In the genomic region with DNA sequence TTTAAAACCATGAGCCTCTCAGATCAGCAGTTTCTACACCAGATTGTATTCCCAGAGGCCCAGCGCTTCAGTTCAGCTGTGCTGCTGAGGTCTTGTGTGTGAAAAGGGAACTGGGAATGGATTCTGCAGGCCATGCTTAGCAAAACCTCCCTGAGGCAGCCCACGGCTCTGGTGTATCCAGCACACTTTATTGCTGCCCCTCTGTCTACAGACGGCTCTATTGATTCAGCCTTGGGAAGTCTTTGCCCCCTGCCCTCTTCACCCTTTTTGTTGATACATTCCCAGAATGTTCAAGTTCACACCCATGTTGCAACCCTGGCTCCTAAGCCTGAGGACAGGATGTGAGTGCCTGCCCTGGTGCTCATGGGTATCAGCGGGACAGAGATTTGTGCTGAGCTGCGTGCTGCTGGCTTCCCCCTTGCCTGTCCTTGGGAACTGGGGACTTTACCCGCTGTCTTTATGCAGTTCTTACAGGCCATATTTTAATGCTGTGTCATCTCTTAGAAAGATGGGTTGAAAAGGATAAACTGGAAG, we compare ENCODE assay signal across 1 cellular context.
TF ChIP-seq lines count a peak whose summit lies in the region.

No MANE protein-coding gene starts in this region.

TF ChIP-seq in HepG2, 621 proteins besides CTCF, POLR2A, EP300 and RAD21 (continued from another document and continues in another):
- TF ChIP-seq, protein P1, sequence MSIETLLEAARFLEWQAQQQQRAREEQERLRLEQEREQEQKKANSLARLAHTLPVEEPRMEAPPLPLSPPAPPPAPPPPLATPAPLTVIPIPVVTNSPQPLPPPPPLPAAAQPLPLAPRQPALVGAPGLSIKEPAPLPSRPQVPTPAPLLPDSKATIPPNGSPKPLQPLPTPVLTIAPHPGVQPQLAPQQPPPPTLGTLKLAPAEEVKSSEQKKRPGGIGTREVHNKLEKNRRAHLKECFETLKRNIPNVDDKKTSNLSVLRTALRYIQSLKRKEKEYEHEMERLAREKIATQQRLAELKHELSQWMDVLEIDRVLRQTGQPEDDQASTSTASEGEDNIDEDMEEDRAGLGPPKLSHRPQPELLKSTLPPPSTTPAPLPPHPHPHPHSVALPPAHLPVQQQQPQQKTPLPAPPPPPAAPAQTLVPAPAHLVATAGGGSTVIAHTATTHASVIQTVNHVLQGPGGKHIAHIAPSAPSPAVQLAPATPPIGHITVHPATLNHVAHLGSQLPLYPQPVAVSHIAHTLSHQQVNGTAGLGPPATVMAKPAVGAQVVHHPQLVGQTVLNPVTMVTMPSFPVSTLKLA (IDR thresholded peaks at IDR 0.05): no peak
- no peak for TF ChIP-seq ZNF530 (CRISPR knock-in tag; IDR thresholded peaks at IDR 0.05; ENCODE audit: low read depth)
- TF ChIP-seq FOXC1 (CRISPR knock-in tag; IDR thresholded peaks at IDR 0.05; ENCODE audit: borderline replicate concordance): peak; percentile 79; the same call in 1 of the 2 replicates
- TF ChIP-seq RFXANK (CRISPR knock-in tag; IDR thresholded peaks at IDR 0.05): 0 out of 2 replicates have a peak, but pooled peaks have one; percentile 81
- TF ChIP-seq, protein P2, sequence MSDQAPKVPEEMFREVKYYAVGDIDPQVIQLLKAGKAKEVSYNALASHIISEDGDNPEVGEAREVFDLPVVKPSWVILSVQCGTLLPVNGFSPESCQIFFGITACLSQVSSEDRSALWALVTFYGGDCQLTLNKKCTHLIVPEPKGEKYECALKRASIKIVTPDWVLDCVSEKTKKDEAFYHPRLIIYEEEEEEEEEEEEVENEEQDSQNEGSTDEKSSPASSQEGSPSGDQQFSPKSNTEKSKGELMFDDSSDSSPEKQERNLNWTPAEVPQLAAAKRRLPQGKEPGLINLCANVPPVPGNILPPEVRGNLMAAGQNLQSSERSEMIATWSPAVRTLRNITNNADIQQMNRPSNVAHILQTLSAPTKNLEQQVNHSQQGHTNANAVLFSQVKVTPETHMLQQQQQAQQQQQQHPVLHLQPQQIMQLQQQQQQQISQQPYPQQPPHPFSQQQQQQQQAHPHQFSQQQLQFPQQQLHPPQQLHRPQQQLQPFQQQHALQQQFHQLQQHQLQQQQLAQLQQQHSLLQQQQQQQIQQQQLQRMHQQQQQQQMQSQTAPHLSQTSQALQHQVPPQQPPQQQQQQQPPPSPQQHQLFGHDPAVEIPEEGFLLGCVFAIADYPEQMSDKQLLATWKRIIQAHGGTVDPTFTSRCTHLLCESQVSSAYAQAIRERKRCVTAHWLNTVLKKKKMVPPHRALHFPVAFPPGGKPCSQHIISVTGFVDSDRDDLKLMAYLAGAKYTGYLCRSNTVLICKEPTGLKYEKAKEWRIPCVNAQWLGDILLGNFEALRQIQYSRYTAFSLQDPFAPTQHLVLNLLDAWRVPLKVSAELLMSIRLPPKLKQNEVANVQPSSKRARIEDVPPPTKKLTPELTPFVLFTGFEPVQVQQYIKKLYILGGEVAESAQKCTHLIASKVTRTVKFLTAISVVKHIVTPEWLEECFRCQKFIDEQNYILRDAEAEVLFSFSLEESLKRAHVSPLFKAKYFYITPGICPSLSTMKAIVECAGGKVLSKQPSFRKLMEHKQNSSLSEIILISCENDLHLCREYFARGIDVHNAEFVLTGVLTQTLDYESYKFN (CRISPR knock-in tag; conservative IDR thresholded peaks at IDR 0.05): peak; percentile 95
- TF ChIP-seq SNRNP70 (IDR thresholded peaks at IDR 0.05; ENCODE audit: low read depth, low read length): no peak
- peak; percentile 99 for TF ChIP-seq HDAC2 (CRISPR knock-in tag; IDR thresholded peaks at IDR 0.05)
- TF ChIP-seq IRF1 (CRISPR knock-in tag; IDR thresholded peaks at IDR 0.05; ENCODE audit: low read depth): no peak
- peak; percentile 67; the same call in 1 of the 2 replicates for TF ChIP-seq KMT2B (CRISPR knock-in tag; IDR thresholded peaks at IDR 0.05)
- TF ChIP-seq, protein P3, sequence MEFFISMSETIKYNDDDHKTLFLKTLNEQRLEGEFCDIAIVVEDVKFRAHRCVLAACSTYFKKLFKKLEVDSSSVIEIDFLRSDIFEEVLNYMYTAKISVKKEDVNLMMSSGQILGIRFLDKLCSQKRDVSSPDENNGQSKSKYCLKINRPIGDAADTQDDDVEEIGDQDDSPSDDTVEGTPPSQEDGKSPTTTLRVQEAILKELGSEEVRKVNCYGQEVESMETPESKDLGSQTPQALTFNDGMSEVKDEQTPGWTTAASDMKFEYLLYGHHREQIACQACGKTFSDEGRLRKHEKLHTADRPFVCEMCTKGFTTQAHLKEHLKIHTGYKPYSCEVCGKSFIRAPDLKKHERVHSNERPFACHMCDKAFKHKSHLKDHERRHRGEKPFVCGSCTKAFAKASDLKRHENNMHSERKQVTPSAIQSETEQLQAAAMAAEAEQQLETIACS (CRISPR knock-in tag; IDR thresholded peaks at IDR 0.05): no peak
- TF ChIP-seq BRF2 (CRISPR knock-in tag; IDR thresholded peaks at IDR 0.05): peak; percentile 80; the same call in 1 of the 2 replicates
- TF ChIP-seq KDM5B (CRISPR knock-in tag; IDR thresholded peaks at IDR 0.05; ENCODE audit: borderline replicate concordance): peak; percentile 71; the same call in 1 of the 2 replicates
- TF ChIP-seq, protein P4, sequence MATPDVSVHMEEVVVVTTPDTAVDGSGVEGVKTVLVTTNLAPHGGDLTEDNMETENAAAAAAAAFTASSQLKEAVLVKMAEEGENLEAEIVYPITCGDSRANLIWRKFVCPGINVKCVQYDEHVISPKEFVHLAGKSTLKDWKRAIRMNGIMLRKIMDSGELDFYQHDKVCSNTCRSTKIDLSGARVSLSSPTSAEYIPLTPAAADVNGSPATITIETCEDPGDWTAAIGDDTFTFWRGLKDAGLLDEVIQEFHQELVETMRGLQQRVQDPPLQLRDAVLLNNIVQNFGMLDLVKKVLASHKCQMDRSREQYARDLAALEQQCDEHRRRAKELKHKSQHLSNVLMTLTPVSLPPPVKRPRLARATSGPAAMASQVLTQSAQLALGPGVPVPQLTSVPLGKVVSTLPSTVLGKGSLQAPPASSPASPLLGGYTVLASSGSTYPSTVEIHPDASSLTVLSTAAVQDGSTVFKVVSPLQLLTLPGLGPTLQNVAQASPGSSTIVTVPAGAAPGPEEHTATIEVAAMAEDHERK (CRISPR knock-in tag; IDR thresholded peaks at IDR 0.05; ENCODE audit: low read depth): no peak
- TF ChIP-seq RFX3 (CRISPR knock-in tag; IDR thresholded peaks at IDR 0.05): peak; percentile 37; the same call in 1 of the 2 replicates
- TF ChIP-seq, protein P5, sequence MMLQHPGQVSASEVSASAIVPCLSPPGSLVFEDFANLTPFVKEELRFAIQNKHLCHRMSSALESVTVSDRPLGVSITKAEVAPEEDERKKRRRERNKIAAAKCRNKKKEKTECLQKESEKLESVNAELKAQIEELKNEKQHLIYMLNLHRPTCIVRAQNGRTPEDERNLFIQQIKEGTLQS (CRISPR knock-in tag; IDR thresholded peaks at IDR 0.05): peak; percentile 67; the same call in 1 of the 2 replicates
- TF ChIP-seq, protein P6, sequence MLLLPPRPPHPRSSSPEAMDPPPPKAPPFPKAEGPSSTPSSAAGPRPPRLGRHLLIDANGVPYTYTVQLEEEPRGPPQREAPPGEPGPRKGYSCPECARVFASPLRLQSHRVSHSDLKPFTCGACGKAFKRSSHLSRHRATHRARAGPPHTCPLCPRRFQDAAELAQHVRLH (CRISPR knock-in tag; IDR thresholded peaks at IDR 0.05; ENCODE audit: borderline replicate concordance, low read depth): peak; percentile 94; the same call in 1 of the 2 replicates
- TF ChIP-seq NRL (CRISPR knock-in tag; IDR thresholded peaks at IDR 0.05; ENCODE audit: borderline replicate concordance): no peak
- TF ChIP-seq TBP (CRISPR knock-in tag; IDR thresholded peaks at IDR 0.05): no peak
- no peak for TF ChIP-seq ZSCAN20 (CRISPR knock-in tag; IDR thresholded peaks at IDR 0.05; ENCODE audit: borderline replicate concordance)
- TF ChIP-seq POGZ (CRISPR knock-in tag; IDR thresholded peaks at IDR 0.05): peak; percentile 93
- TF ChIP-seq TAF15 (IDR thresholded peaks at IDR 0.05; ENCODE audit: low read depth, low read length, poor library complexity, severe bottlenecking): no peak
- no peak for TF ChIP-seq EED (CRISPR knock-in tag; IDR thresholded peaks at IDR 0.05)
- peak; percentile 89 for TF ChIP-seq ZNF329 (CRISPR knock-in tag; IDR thresholded peaks at IDR 0.05; ENCODE audit: low read depth)
- no peak; the same call in 1 of the 2 replicates for TF ChIP-seq ZNF543 (CRISPR knock-in tag; IDR thresholded peaks at IDR 0.05)
- TF ChIP-seq XBP1 (CRISPR knock-in tag; IDR thresholded peaks at IDR 0.05): no peak
- TF ChIP-seq ZKSCAN5 (CRISPR knock-in tag; IDR thresholded peaks at IDR 0.05): no peak
- TF ChIP-seq ZSCAN30 (CRISPR knock-in tag; IDR thresholded peaks at IDR 0.05): no peak
- TF ChIP-seq ARNT2 (CRISPR knock-in tag; IDR thresholded peaks at IDR 0.05; ENCODE audit: low read depth): peak; percentile 84; the same call in 1 of the 2 replicates
- TF ChIP-seq, protein P7, sequence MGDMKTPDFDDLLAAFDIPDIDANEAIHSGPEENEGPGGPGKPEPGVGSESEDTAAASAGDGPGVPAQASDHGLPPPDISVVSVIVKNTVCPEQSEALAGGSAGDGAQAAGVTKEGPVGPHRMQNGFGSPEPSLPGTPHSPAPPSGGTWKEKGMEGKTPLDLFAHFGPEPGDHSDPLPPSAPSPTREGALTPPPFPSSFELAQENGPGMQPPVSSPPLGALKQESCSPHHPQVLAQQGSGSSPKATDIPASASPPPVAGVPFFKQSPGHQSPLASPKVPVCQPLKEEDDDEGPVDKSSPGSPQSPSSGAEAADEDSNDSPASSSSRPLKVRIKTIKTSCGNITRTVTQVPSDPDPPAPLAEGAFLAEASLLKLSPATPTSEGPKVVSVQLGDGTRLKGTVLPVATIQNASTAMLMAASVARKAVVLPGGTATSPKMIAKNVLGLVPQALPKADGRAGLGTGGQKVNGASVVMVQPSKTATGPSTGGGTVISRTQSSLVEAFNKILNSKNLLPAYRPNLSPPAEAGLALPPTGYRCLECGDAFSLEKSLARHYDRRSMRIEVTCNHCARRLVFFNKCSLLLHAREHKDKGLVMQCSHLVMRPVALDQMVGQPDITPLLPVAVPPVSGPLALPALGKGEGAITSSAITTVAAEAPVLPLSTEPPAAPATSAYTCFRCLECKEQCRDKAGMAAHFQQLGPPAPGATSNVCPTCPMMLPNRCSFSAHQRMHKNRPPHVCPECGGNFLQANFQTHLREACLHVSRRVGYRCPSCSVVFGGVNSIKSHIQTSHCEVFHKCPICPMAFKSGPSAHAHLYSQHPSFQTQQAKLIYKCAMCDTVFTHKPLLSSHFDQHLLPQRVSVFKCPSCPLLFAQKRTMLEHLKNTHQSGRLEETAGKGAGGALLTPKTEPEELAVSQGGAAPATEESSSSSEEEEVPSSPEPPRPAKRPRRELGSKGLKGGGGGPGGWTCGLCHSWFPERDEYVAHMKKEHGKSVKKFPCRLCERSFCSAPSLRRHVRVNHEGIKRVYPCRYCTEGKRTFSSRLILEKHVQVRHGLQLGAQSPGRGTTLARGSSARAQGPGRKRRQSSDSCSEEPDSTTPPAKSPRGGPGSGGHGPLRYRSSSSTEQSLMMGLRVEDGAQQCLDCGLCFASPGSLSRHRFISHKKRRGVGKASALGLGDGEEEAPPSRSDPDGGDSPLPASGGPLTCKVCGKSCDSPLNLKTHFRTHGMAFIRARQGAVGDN (CRISPR knock-in tag; IDR thresholded peaks at IDR 0.05): peak; percentile 80
- peak; percentile 68 for TF ChIP-seq GABPB1 (CRISPR knock-in tag; IDR thresholded peaks at IDR 0.05)
- peak; percentile 96 for TF ChIP-seq ZBTB25 (CRISPR knock-in tag; IDR thresholded peaks at IDR 0.05)
- TF ChIP-seq, protein P8, sequence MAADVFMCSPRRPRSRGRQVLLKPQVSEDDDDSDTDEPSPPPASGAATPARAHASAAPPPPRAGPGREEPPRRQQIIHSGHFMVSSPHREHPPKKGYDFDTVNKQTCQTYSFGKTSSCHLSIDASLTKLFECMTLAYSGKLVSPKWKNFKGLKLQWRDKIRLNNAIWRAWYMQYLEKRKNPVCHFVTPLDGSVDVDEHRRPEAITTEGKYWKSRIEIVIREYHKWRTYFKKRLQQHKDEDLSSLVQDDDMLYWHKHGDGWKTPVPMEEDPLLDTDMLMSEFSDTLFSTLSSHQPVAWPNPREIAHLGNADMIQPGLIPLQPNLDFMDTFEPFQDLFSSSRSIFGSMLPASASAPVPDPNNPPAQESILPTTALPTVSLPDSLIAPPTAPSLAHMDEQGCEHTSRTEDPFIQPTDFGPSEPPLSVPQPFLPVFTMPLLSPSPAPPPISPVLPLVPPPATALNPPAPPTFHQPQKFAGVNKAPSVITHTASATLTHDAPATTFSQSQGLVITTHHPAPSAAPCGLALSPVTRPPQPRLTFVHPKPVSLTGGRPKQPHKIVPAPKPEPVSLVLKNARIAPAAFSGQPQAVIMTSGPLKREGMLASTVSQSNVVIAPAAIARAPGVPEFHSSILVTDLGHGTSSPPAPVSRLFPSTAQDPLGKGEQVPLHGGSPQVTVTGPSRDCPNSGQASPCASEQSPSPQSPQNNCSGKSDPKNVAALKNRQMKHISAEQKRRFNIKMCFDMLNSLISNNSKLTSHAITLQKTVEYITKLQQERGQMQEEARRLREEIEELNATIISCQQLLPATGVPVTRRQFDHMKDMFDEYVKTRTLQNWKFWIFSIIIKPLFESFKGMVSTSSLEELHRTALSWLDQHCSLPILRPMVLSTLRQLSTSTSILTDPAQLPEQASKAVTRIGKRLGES (CRISPR knock-in tag; IDR thresholded peaks at IDR 0.05; ENCODE audit: borderline replicate concordance): peak; percentile 41; the same call in 1 of the 2 replicates
- TF ChIP-seq RORA (CRISPR knock-in tag; IDR thresholded peaks at IDR 0.05): no peak
- no peak for TF ChIP-seq ZNF598 (CRISPR knock-in tag; IDR thresholded peaks at IDR 0.05; ENCODE audit: borderline replicate concordance)
- TF ChIP-seq SSRP1 (CRISPR knock-in tag; IDR thresholded peaks at IDR 0.05): peak; percentile 95
- peak; percentile 87 for TF ChIP-seq FOSL2 (CRISPR knock-in tag; IDR thresholded peaks at IDR 0.05)
